13 cellular contexts compared by ENCODE assay signal in genomic region chr18:36299010-36299409, GRCh38. TPM values are rescaled to one million over a fixed set of nuclear protein-coding genes. Genes with fewer than 3 reads are reported as not detected.
DNase-seq lines count a peak whose midpoint lies in the region; ATAC-seq and TF ChIP-seq lines count a peak whose summit lies in the region.
"Had no signal": no experiment of that assay in that cellular context is flagged by ENCODE, and none has a peak within 500 bp of the region (broad histone marks: within the 10 kb centered on the region; RNA-seq: fewer than 3 reads in every experiment).

No MANE protein-coding gene starts in this region.

- no peak overlapping the region for H3K14ac ChIP-seq in IMR-90 (replicated peaks; ENCODE audit: low read depth, low read length)

- no peak overlapping the region for H3K9ac ChIP-seq in IMR-90 (ENCODE audit: low read depth, low read length)

- no peaks in the 10 kb centered on the region for H3K4me1 Mint-ChIP-seq in endothelial cell (ENCODE audit: unreplicated experiment)
- H3K4me1 Mint-ChIP-seq in neural crest cell: peaks cover 29% of the 10 kb centered on the region
- H3K4me1 Mint-ChIP-seq in activated T-helper 17 cell treated with anti-CD3 and anti-CD28 coated beads, Interleukin-2, amount 50 U/mL, for 72 hours: no peaks in the 10 kb centered on the region

- no peaks in the 10 kb centered on the region for H3K9me3 Mint-ChIP-seq in endothelial cell (ENCODE audit: unreplicated experiment)
- no peaks in the 10 kb centered on the region for H3K9me3 Mint-ChIP-seq in neural crest cell
- H3K9me3 Mint-ChIP-seq in activated T-helper 17 cell treated with anti-CD3 and anti-CD28 coated beads, Interleukin-2, amount 50 U/mL, for 72 hours: no peaks in the 10 kb centered on the region

- H2AFZ ChIP-seq in IMR-90 (replicated peaks; ENCODE audit: low read length, poor library complexity): no peak overlapping the region

- H3K27me3 Mint-ChIP-seq in endothelial cell (ENCODE audit: unreplicated experiment) (peaks cover 5% of the 10 kb centered on the region), neural crest cell (ENCODE audit: low read depth) (no peaks in the 10 kb centered on the region)
- peaks cover 36% of the 10 kb centered on the region for H3K27me3 Mint-ChIP-seq in activated T-helper 17 cell treated with anti-CD3 and anti-CD28 coated beads, Interleukin-2, amount 50 U/mL, for 72 hours

- H3K9me3 ChIP-seq in IMR-90 (ENCODE audit: control insufficient read depth, insufficient read depth, low read length): no peaks in the 10 kb centered on the region
- H3K9me3 ChIP-seq: spleen, testis had no signal

- H3K36me3 ChIP-seq in GM06990 (ENCODE audit: control insufficient read depth, insufficient read depth, low read length): no peaks in the 10 kb centered on the region
- H3K36me3 ChIP-seq in IMR-90 (ENCODE audit: control insufficient read depth, insufficient read depth, low read length): no peaks in the 10 kb centered on the region
- H3K36me3 ChIP-seq: spleen had no signal

- TF ChIP-seq POLR2A in IMR-90 (IDR thresholded peaks at IDR 0.05; ENCODE audit: low read depth, low read length): no peak

- no peak overlapping the region for H2BK15ac ChIP-seq in IMR-90 (ENCODE audit: low read depth, low read length)

- no peak overlapping the region for H3K18ac ChIP-seq in IMR-90 (ENCODE audit: low read depth, low read length)

- no peak overlapping the region for H2BK5ac ChIP-seq in IMR-90 (ENCODE audit: low read depth, low read length, poor library complexity, severe bottlenecking)

- no peak overlapping the region for H2AK9ac ChIP-seq in IMR-90 (replicated peaks; ENCODE audit: low read depth, low read length, poor library complexity)

- H3K4me2 ChIP-seq in IMR-90 (ENCODE audit: low read depth, low read length): no peak overlapping the region

- H3K4me3 Mint-ChIP-seq in endothelial cell (ENCODE audit: unreplicated experiment) (peak overlapping the region; percentile 69), neural crest cell (peak overlapping the region; percentile 79)
- H3K4me3 Mint-ChIP-seq in activated T-helper 17 cell treated with anti-CD3 and anti-CD28 coated beads, Interleukin-2, amount 50 U/mL, for 72 hours: no peak overlapping the region

- WGBS in IMR-90 (ENCODE audit: extremely low coverage in 2 of 2, insufficient read length in 1 of 2), 2 experiments: no CpG with 5 or more reads among the region's 6 CpGs

- BruUV-seq in IMR-90 (replicated peaks; lab: Mats Ljungman, UMichigan): no TSS peak

- peaks cover 25% of the 10 kb centered on the region for H3K9me1 ChIP-seq in IMR-90 (ENCODE audit: insufficient read depth, low read length)

- peaks cover 3 to 34% of the 10 kb centered on the region in 2 experiments; a peak in 2 of 4 replicates for H3K79me1 ChIP-seq in IMR-90 (ENCODE audit: low read depth in 1 of 2, low read length in 2 of 2)

- no peak overlapping the region for H3K56ac ChIP-seq in IMR-90 (ENCODE audit: extremely low read depth, insufficient read depth, low read length)

- no peaks in the 10 kb centered on the region for H3K36me3 Mint-ChIP-seq in endothelial cell (ENCODE audit: low read depth, unreplicated experiment)
- no peaks in the 10 kb centered on the region for H3K36me3 Mint-ChIP-seq in neural crest cell (ENCODE audit: low read depth)
- no peaks in the 10 kb centered on the region for H3K36me3 Mint-ChIP-seq in activated T-helper 17 cell treated with anti-CD3 and anti-CD28 coated beads, Interleukin-2, amount 50 U/mL, for 72 hours (ENCODE audit: low read depth)

- in situ Hi-C loops in IMR-90 (cut with MboI; ENCODE audit: low sequenced_read_pairs): no loop called here

- TF ChIP-seq RAD21 in IMR-90 (IDR thresholded peaks at IDR 0.05; ENCODE audit: low read length): no peak

- peaks cover 12% of the 10 kb centered on the region for H3K4me1 ChIP-seq in IMR-90 (ENCODE audit: control insufficient read depth, insufficient read depth, low read length)

- H3K27ac ChIP-seq in IMR-90 (ENCODE audit: insufficient read depth, low read length): no peak overlapping the region
- H3K27ac ChIP-seq: spleen, testis had no signal

- no peaks in the 10 kb centered on the region for H4K20me1 ChIP-seq in IMR-90 (ENCODE audit: insufficient read depth, low read length)

- no peak for TF ChIP-seq CTCF in GM06990 (IDR thresholded peaks at IDR 0.05; ENCODE audit: insufficient read depth, low read length, poor library complexity, severe bottlenecking)
- TF ChIP-seq CTCF in IMR-90 (conservative IDR thresholded peaks at IDR 0.05; ENCODE audit: low read depth, low read length): no peak
- no peak for TF ChIP-seq CTCF in endothelial cell (IDR thresholded peaks at IDR 0.05; ENCODE audit: unreplicated experiment)
- TF ChIP-seq CTCF in neural crest cell (conservative IDR thresholded peaks at IDR 0.05): no peak

- H3K27me3 ChIP-seq in GM06990 (replicated peaks; ENCODE audit: control insufficient read depth, insufficient read depth, low read length): no peaks in the 10 kb centered on the region
- H3K27me3 ChIP-seq in IMR-90 (ENCODE audit: control insufficient read depth, insufficient read depth, low read length): no peaks in the 10 kb centered on the region; the same call in 1 of the 2 replicates
- H3K27me3 ChIP-seq: testis had no signal

- H4K8ac ChIP-seq in IMR-90 (ENCODE audit: low read depth in 2 of 2, low read length in 2 of 2): no peak overlapping the region

- H4K91ac ChIP-seq in IMR-90 (ENCODE audit: insufficient read depth, low read depth, low read length): no peak overlapping the region

- H3K4me3 ChIP-seq in GM06990 (replicated peaks; ENCODE audit: low read depth, low read length) (peak overlapping the region; percentile 75), IMR-90 (ENCODE audit: insufficient read depth, low read depth, low read length) (no peak overlapping the region)

- POLR2A ChIA-PET in IMR-90 (lab: Charles Lee; ENCODE audit: unreplicated experiment): no interaction called here

- ATAC-seq in IMR-90 (ENCODE audit: low read depth) (no peak), left colon (no peak)
- no peak for ATAC-seq in activated T-helper 17 cell treated with anti-CD3 and anti-CD28 coated beads, Interleukin-2, amount 50 U/mL, for 72 hours (replicated peaks)

- H2BK120ac ChIP-seq in IMR-90 (ENCODE audit: low read depth, low read length): no peak overlapping the region

- no peak overlapping the region for H2AK5ac ChIP-seq in IMR-90 (ENCODE audit: low read depth, low read length)

- dilution Hi-C loops in IMR-90 (cut with HindIII; ENCODE audit: low sequenced_read_pairs, unreplicated experiment): no loop called here

- H3K27ac Mint-ChIP-seq in endothelial cell (ENCODE audit: unreplicated experiment) (no peak overlapping the region), neural crest cell (ENCODE audit: unreplicated experiment) (no peak overlapping the region)
- H3K27ac Mint-ChIP-seq in activated T-helper 17 cell treated with anti-CD3 and anti-CD28 coated beads, Interleukin-2, amount 50 U/mL, for 72 hours: no peak overlapping the region

- H4K5ac ChIP-seq in IMR-90 (ENCODE audit: low read depth, low read length): no peak overlapping the region

- no peak overlapping the region for H2BK20ac ChIP-seq in IMR-90 (ENCODE audit: low read depth, low read length)

- CTCF ChIA-PET in IMR-90 (lab: Yijun Ruan, JAX): interaction anchor here (0.6 kb wide), 1 partner anchor 518 kb away, joined by 4 read pairs; no protein-coding TSS in a partner anchor

- H3K23ac ChIP-seq in IMR-90 (ENCODE audit: low read depth, low read length): 0 out of 2 replicates have a peak overlapping the region, but pooled peaks have one; percentile 23

- H3K4ac ChIP-seq in IMR-90 (ENCODE audit: low read depth, low read length): no peak overlapping the region

- intact Hi-C loops in IMR-90 (cut with micrococcal nuclease): loop anchor here (5.0 kb wide), 2 partner anchors 258 to 508 kb away; no protein-coding TSS in a partner anchor
- intact Hi-C loops in left colon (cut with DNase I, micrococcal nuclease): no loop called here

- no peak for DNase-seq in GM06990 (ENCODE audit: extremely low read depth, insufficient read length)
- DNase-seq in IMR-90: no peak
- no peak for DNase-seq in endothelial cell (ENCODE audit: low spot score)
- no peak for DNase-seq in neural crest cell (ENCODE audit: low read depth, low spot score)
- DNase-seq in left colon: no peak
- no peak for DNase-seq in stimulated activated CD4-positive, alpha-beta T cell treated with anti-CD3 and anti-CD28 coated beads, Interleukin-2, amount 100 ng/mL, for 48 hours
- DNase-seq: activated CD8-positive, alpha-beta memory T cell treated with anti-CD3 and anti-CD28 coated beads for 24 hours; activated naive CD4-positive, alpha-beta T cell treated with anti-CD3 and anti-CD28 coated beads, Interleukin-2, amount 50 U/mL, for 16 hours; islet precursor cell; spleen; testis had no signal

TF ChIP-seq in IMR-90, 13 proteins besides CTCF, POLR2A, EP300 and RAD21:
- TF ChIP-seq FOS (IDR thresholded peaks at IDR 0.05; ENCODE audit: low read depth, low read length) (no peak), SMC3 (IDR thresholded peaks at IDR 0.05; ENCODE audit: low read depth, low read length) (no peak), BHLHE40 (IDR thresholded peaks at IDR 0.05; ENCODE audit: low read depth, low read length) (no peak)
- TF ChIP-seq, protein P1, sequence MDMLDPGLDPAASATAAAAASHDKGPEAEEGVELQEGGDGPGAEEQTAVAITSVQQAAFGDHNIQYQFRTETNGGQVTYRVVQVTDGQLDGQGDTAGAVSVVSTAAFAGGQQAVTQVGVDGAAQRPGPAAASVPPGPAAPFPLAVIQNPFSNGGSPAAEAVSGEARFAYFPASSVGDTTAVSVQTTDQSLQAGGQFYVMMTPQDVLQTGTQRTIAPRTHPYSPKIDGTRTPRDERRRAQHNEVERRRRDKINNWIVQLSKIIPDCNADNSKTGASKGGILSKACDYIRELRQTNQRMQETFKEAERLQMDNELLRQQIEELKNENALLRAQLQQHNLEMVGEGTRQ (IDR thresholded peaks at IDR 0.05; ENCODE audit: low read depth, low read length): no peak

RNA-seq across cellular contexts. Expression of gene FHOD3, which starts 1.5 kb away (rescaled TPM):
- total RNA-seq in IMR-90 (2012; rRNA removed) (16.0 and 16.7 TPM in 2 replicates), endothelial cell (ENCODE audit: unreplicated experiment) (0.67 TPM), neural crest cell (28.6 and 29.0 TPM in 2 replicates), left colon (1 to 10 TPM; 1.3 to 5.1 TPM)
- polyA plus RNA-seq in IMR-90 (2012; rRNA removed): 12.5 and 14.6 TPM in 2 replicates
- 12.4 and 13.2 TPM in 2 replicates for polyA plus RNA-seq in IMR-90 (2012; cell fraction: cytosol; rRNA removed)
- 11.6 and 25.1 TPM in 2 replicates for polyA plus RNA-seq in IMR-90 (2012; cell fraction: nucleus; rRNA removed; ENCODE audit: low replicate concordance)
- not detected for total RNA-seq in activated T-helper 17 cell treated with anti-CD3 and anti-CD28 coated beads, Interleukin-2, amount 50 U/mL, for 72 hours
- total RNA-seq: T-helper 2 cell treated with Interferon-gamma antibody and Interleukin-4, amounts not matched to agents 100 ng/mL and 5 ng/mL, for 36 hours had no signal
